In genomic region chr12:75699728-75700496, GRCh38 we compare ENCODE assay signal across 1 cellular context.
TF ChIP-seq lines count a peak whose summit lies in the region.

No MANE protein-coding gene starts in this region.

TF ChIP-seq in IMR-90, 13 proteins besides CTCF, POLR2A, EP300 and RAD21 (continued from another document):
- TF ChIP-seq RFX5 (IDR thresholded peaks at IDR 0.05; ENCODE audit: low read depth, low read length), result no peak
